In the genomic region with DNA sequence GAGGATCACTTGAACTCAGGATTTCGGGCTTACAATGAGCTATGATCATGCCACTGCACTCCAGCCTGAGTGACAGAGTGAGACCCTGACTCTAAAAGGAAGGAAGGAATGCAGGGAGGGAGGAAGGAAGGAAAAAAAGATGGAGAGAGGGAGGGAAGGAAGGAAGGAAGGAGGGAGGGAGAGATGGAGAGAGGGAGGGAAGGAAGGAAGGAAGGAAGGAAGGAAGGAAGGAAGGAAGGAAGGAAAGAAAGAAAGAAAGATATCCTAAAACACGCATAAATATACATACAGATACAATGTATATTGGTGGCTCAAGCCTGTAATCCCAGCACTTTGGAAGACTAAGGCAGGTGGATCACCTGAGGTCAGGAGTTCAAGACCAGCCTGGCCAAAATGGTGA, we compare ENCODE assay signal across 1 cellular context. TPM values are rescaled to one million over a fixed set of nuclear protein-coding genes. Genes with fewer than 3 reads are reported as not detected.
"Had no signal": no experiment of that assay in that cellular context is flagged by ENCODE, and none has a peak within 500 bp of the region (broad histone marks: within the 10 kb centered on the region; RNA-seq: fewer than 3 reads in every experiment).

No MANE protein-coding gene starts in this region.

RNA-seq across cellular contexts. Expression of a gene that starts 42.3 kb away (rescaled TPM):
- total RNA-seq: ascending aorta had no signal
